In genomic region chr6:150123645-150124044, GRCh38 we compare ENCODE assay signal across 16 cellular contexts. TPM values are rescaled to one million over a fixed set of nuclear protein-coding genes. Genes with fewer than 3 reads are reported as not detected.
A peak's percentile ranks its signal among the peaks of the same experiment; 100 is the strongest.
DNase-seq lines count a peak whose midpoint lies in the region; ATAC-seq lines count a peak whose summit lies in the region.
"Had no signal": no experiment of that assay in that cellular context is flagged by ENCODE, and none has a peak within 500 bp of the region (broad histone marks: within the 10 kb centered on the region; RNA-seq: fewer than 3 reads in every experiment).

No MANE protein-coding gene starts in this region.

- no peak for ATAC-seq in activated T-helper 17 cell treated with anti-CD3 and anti-CD28 coated beads, Interleukin-2, amount 50 U/mL, for 72 hours (replicated peaks)
- ATAC-seq in GM21737 (IDR thresholded peaks at IDR 0.05; ENCODE audit: unreplicated experiment), result no peak
- no peak for ATAC-seq in GM18907 (IDR thresholded peaks at IDR 0.05; ENCODE audit: unreplicated experiment)
- no peak for ATAC-seq in T-cell (replicated peaks in 1 of 4)
- ATAC-seq: GM23338, HCT116 had no signal

- H3K36me3 Mint-ChIP-seq in activated T-helper 17 cell treated with anti-CD3 and anti-CD28 coated beads, Interleukin-2, amount 50 U/mL, for 72 hours (ENCODE audit: low read depth), result no peaks in the 10 kb centered on the region
- H3K36me3 Mint-ChIP-seq in activated T-cell treated with anti-CD3 and anti-CD28 coated beads, Interleukin-2, amount 50 U/mL, for 24 hours (ENCODE audit: low read depth), result no peaks in the 10 kb centered on the region
- no peaks in the 10 kb centered on the region for H3K36me3 Mint-ChIP-seq in T-cell
- H3K36me3 Mint-ChIP-seq: CD4-positive, alpha-beta memory T cell had no signal

- H3K9me3 ChIP-seq in BLaER1 treated with 17β-estradiol and CSF1 and Interleukin-3, amounts not matched to agents 10 nM and 100 nM (replicated peaks in 1 of 11), result peaks cover 17 to 52% (median 36%) of the 10 kb centered on the region in 11 experiments
- H3K9me3 ChIP-seq: Caco-2 had no signal

- H3K27me3 ChIP-seq in BLaER1 treated with 17β-estradiol and CSF1 and Interleukin-3, amounts not matched to agents 10 nM and 100 nM, result 0 out of 22 replicates have a peak, but pooled peaks cover 0 to 2% (median 0%) of the 10 kb centered on the region in 11 experiments

- H3K27ac Mint-ChIP-seq in activated T-helper 17 cell treated with anti-CD3 and anti-CD28 coated beads, Interleukin-2, amount 50 U/mL, for 72 hours, result peak overlapping the region; percentile 27
- no peak overlapping the region for H3K27ac Mint-ChIP-seq in activated T-cell treated with anti-CD3 and anti-CD28 coated beads, Interleukin-2, amount 50 U/mL, for 24 hours
- no peak overlapping the region for H3K27ac Mint-ChIP-seq in T-cell
- H3K27ac Mint-ChIP-seq: CD4-positive, alpha-beta memory T cell; GM23338 had no signal

- H3K4me3 Mint-ChIP-seq in activated T-helper 17 cell treated with anti-CD3 and anti-CD28 coated beads, Interleukin-2, amount 50 U/mL, for 72 hours, result no peak overlapping the region
- H3K4me3 Mint-ChIP-seq in activated T-cell treated with anti-CD3 and anti-CD28 coated beads, Interleukin-2, amount 50 U/mL, for 24 hours, result no peak overlapping the region
- H3K4me3 Mint-ChIP-seq in T-cell, result no peak overlapping the region
- H3K4me3 Mint-ChIP-seq: CD4-positive, alpha-beta memory T cell; GM23338; H9 had no signal

- peaks cover 23% of the 10 kb centered on the region for H3K27me3 Mint-ChIP-seq in activated T-helper 17 cell treated with anti-CD3 and anti-CD28 coated beads, Interleukin-2, amount 50 U/mL, for 72 hours
- H3K27me3 Mint-ChIP-seq in activated T-cell treated with anti-CD3 and anti-CD28 coated beads, Interleukin-2, amount 50 U/mL, for 24 hours, result peaks cover 26% of the 10 kb centered on the region
- H3K27me3 Mint-ChIP-seq in T-cell, result peaks cover 21 to 24% of the 10 kb centered on the region in 2 donors

- no peak overlapping the region for H3K27ac ChIP-seq in BLaER1 treated with 17β-estradiol and CSF1 and Interleukin-3, amounts not matched to agents 10 nM and 100 nM

- POLR2A ChIA-PET in T-cell (lab: Charles Lee), result no interaction called here

- DNase-seq in KBM-7 (peak; percentile 72), ecto neural progenitor cell (ENCODE audit: low spot score) (peak; percentile 14), T-cell (no peak)
- no peak for DNase-seq in activated T-cell treated with anti-CD3 and anti-CD28 coated beads, Interleukin-2, amount 50 U/mL, for 24 hours
- DNase-seq: Caco-2; CD4-positive, alpha-beta memory T cell; DMS153; DND-41; H9 had no signal

- no peak overlapping the region for H3K4me3 ChIP-seq in BLaER1 treated with 17β-estradiol and CSF1 and Interleukin-3, amounts not matched to agents 10 nM and 100 nM
- H3K4me3 ChIP-seq: GM23338 had no signal

- no peak overlapping the region for H3K9ac ChIP-seq in BLaER1 treated with 17β-estradiol and CSF1 and Interleukin-3, amounts not matched to agents 10 nM and 100 nM

- in situ Hi-C loops in KBM-7 (cut with MboI; ENCODE audit: low pct_unique_long_range_greater_than_20kb, low sequenced_read_pairs), result no loop called here

- H3K9me3 Mint-ChIP-seq in activated T-helper 17 cell treated with anti-CD3 and anti-CD28 coated beads, Interleukin-2, amount 50 U/mL, for 72 hours, result no peaks in the 10 kb centered on the region
- no peaks in the 10 kb centered on the region for H3K9me3 Mint-ChIP-seq in activated T-cell treated with anti-CD3 and anti-CD28 coated beads, Interleukin-2, amount 50 U/mL, for 24 hours
- H3K9me3 Mint-ChIP-seq in T-cell, result no peaks in the 10 kb centered on the region
- H3K9me3 Mint-ChIP-seq: GM23338, H9 had no signal

- H4K20me1 ChIP-seq in BLaER1 treated with 17β-estradiol and CSF1 and Interleukin-3, amounts not matched to agents 10 nM and 100 nM, result no peaks in the 10 kb centered on the region

- CTCF ChIA-PET in T-cell (lab: Charles Lee), result no interaction called here

- H3K4me1 Mint-ChIP-seq in activated T-helper 17 cell treated with anti-CD3 and anti-CD28 coated beads, Interleukin-2, amount 50 U/mL, for 72 hours, result no peaks in the 10 kb centered on the region
- peaks cover 4% of the 10 kb centered on the region for H3K4me1 Mint-ChIP-seq in activated T-cell treated with anti-CD3 and anti-CD28 coated beads, Interleukin-2, amount 50 U/mL, for 24 hours (ENCODE audit: low read depth)
- H3K4me1 Mint-ChIP-seq in T-cell, result peaks cover 4 to 14% (median 7%) of the 10 kb centered on the region in 3 donors

- H3K36me3 ChIP-seq in BLaER1 treated with 17β-estradiol and CSF1 and Interleukin-3, amounts not matched to agents 10 nM and 100 nM, result no peaks in the 10 kb centered on the region

- H3K4me2 ChIP-seq in BLaER1 treated with 17β-estradiol and CSF1 and Interleukin-3, amounts not matched to agents 10 nM and 100 nM, result peak overlapping the region in 8 of 11 experiments; percentile 8 to 90 (median 30); a peak in 6 of 22 replicates
- H3K4me2 ChIP-seq: GM23338 had no signal

- peaks cover 16 to 56% (median 53%) of the 10 kb centered on the region in 10 experiments for H3K4me1 ChIP-seq in BLaER1 treated with 17β-estradiol and CSF1 and Interleukin-3, amounts not matched to agents 10 nM and 100 nM

RNA-seq across cellular contexts. Expression of gene PPP1R14C, which starts 19.2 kb away (rescaled TPM):
- total RNA-seq in activated T-helper 17 cell treated with anti-CD3 and anti-CD28 coated beads, Interleukin-2, amount 50 U/mL, for 72 hours, result not detected
- total RNA-seq in T-cell, result not detected
- total RNA-seq: CD4-positive, alpha-beta memory T cell; H4 had no signal

RNA-seq across cellular contexts. Expression of gene ULBP3, which starts 54.7 kb away (rescaled TPM):
- 1 to 10 TPM in 1 of 2 donors, not detected in 1; 1.1 TPM for total RNA-seq in activated T-helper 17 cell treated with anti-CD3 and anti-CD28 coated beads, Interleukin-2, amount 50 U/mL, for 72 hours
- 1 to 10 TPM in 2 of 5 donors, under 1 TPM in 3; 0.35 to 1.3 (median 0.79) TPM for total RNA-seq in T-cell

Comparison
In these comparisons a context has a peak if more than half of its experiments do, and no peak if none do; other contexts are left out.
1. DNase-seq: peak in KBM-7 (single experiment) and ecto neural progenitor cell (single experiment); none in activated T-cell treated with anti-CD3 and anti-CD28 coated beads, Interleukin-2, amount 50 U/mL, for 24 hours (single experiment) and T-cell (0 of 34).